Comparison of ENCODE assay signal across 17 cellular contexts in genomic region chr16:84139628-84140258, GRCh38. TPM values are rescaled to one million over a fixed set of nuclear protein-coding genes. Genes with fewer than 3 reads are reported as not detected.
A peak's percentile ranks its signal among the peaks of the same experiment; 100 is the strongest.
DNase-seq lines count a peak whose midpoint lies in the region; ATAC-seq, FAIRE-seq and TF ChIP-seq lines count a peak whose summit lies in the region.
"Had no signal": no experiment of that assay in that cellular context is flagged by ENCODE, and none has a peak within 500 bp of the region (broad histone marks: within the 10 kb centered on the region; RNA-seq: fewer than 3 reads in every experiment).

No MANE protein-coding gene starts in this region.

- no peak for TF ChIP-seq POLR2A in IMR-90 (IDR thresholded peaks at IDR 0.05; ENCODE audit: low read depth, low read length)
- TF ChIP-seq POLR2A in GM12878 (IDR thresholded peaks at IDR 0.05; ENCODE audit: low read depth, low read length): no peak

- TF ChIP-seq RAD21 in IMR-90 (IDR thresholded peaks at IDR 0.05; ENCODE audit: low read length) (no peak), GM12878 (IDR thresholded peaks at IDR 0.05; ENCODE audit: insufficient read depth, low read depth, low read length) (no peak)

- H3K4ac ChIP-seq in IMR-90 (ENCODE audit: low read depth, low read length): peak overlapping the region; percentile 45; the same call in 1 of the 2 replicates

- no peak overlapping the region for H4K5ac ChIP-seq in IMR-90 (ENCODE audit: low read depth, low read length)

- in situ Hi-C loops in IMR-90 (cut with MboI; ENCODE audit: low sequenced_read_pairs) (no loop called here), GM12878 (cut with MboI) (loop anchor here (5.0 kb wide), 1 partner anchor 52 kb away; no protein-coding TSS in a partner anchor)

- POLR2A ChIA-PET in IMR-90 (lab: Charles Lee; ENCODE audit: unreplicated experiment): no interaction called here
- POLR2A ChIA-PET in GM12878 (lab: Charles Lee): no interaction called here

- H3K4me1 ChIP-seq in BLaER1 (peaks cover 64% of the 10 kb centered on the region), IMR-90 (ENCODE audit: control insufficient read depth, insufficient read depth, low read length) (peaks cover 27% of the 10 kb centered on the region), GM12878 (ENCODE audit: control insufficient read depth, insufficient read depth, low read length) (peaks cover 11% of the 10 kb centered on the region)

- H4K20me1 ChIP-seq in BLaER1 (peaks cover 76% of the 10 kb centered on the region), IMR-90 (ENCODE audit: insufficient read depth, low read length) (peaks cover 23% of the 10 kb centered on the region; the same call in 1 of the 2 replicates), GM12878 (ENCODE audit: control insufficient read depth, insufficient read depth) (no peaks in the 10 kb centered on the region)

- intact Hi-C loops in IMR-90 (cut with micrococcal nuclease) (no loop called here), GM12878 (cut with micrococcal nuclease; ENCODE audit: unreplicated experiment) (no loop called here)

- DNase-seq in IMR-90 (no peak), GM12878 (ENCODE audit: low read depth, low spot score) (no peak), D721Med (ENCODE audit: insufficient read length, low spot score) (no peak)
- no peak for DNase-seq in activated CD8-positive, alpha-beta memory T cell treated with anti-CD3 and anti-CD28 coated beads, Interleukin-2, amount 10 ng/mL, durations not matched to agents 7 days and 5 days
- no peak for DNase-seq in stimulated activated CD4-positive, alpha-beta T cell treated with anti-CD3 and anti-CD28 coated beads, Interleukin-1b, Interleukin-23, amount 100 ng/mL, for 48 hours
- DNase-seq: activated CD4-positive, alpha-beta T cell treated with anti-CD3 and anti-CD28 coated beads for 36 hours; activated naive CD4-positive, alpha-beta T cell; COR-L47; foreskin fibroblast; naive thymus-derived CD4-positive, alpha-beta T cell; NCI-H2029 had no signal

- H3K9me1 ChIP-seq in IMR-90 (ENCODE audit: insufficient read depth, low read length): peaks cover 20% of the 10 kb centered on the region

- H2BK15ac ChIP-seq in IMR-90 (ENCODE audit: low read depth, low read length): no peak overlapping the region

- H3K18ac ChIP-seq in IMR-90 (ENCODE audit: low read depth, low read length): no peak overlapping the region

- peak overlapping the region; percentile 33 for H2AK9ac ChIP-seq in IMR-90 (replicated peaks; ENCODE audit: low read depth, low read length, poor library complexity)

- ATAC-seq in IMR-90 (ENCODE audit: low read depth) (no peak), GM12878 (no peak), HG02884 (IDR thresholded peaks at IDR 0.05; ENCODE audit: unreplicated experiment) (no peak)
- no peak for ATAC-seq in activated CD8-positive, alpha-beta memory T cell treated with anti-CD3 and anti-CD28 coated beads, Interleukin-2, amount 10 ng/mL, durations not matched to agents 7 days and 5 days
- ATAC-seq: naive thymus-derived CD4-positive, alpha-beta T cell had no signal

- H3K9ac ChIP-seq in BLaER1 (no peak overlapping the region), IMR-90 (ENCODE audit: low read depth, low read length) (no peak overlapping the region), GM12878 (ENCODE audit: control insufficient read depth, insufficient read depth, low read length) (no peak overlapping the region)

- H4K8ac ChIP-seq in IMR-90 (ENCODE audit: low read depth in 2 of 2, low read length in 2 of 2): peak overlapping the region in 1 of 2 experiments; percentile 57; a peak in 1 of 4 replicates

- H3K9me3 ChIP-seq in BLaER1 (no peaks in the 10 kb centered on the region), IMR-90 (ENCODE audit: control insufficient read depth, insufficient read depth, low read length) (no peaks in the 10 kb centered on the region), GM12878 (replicated peaks; ENCODE audit: control insufficient read depth, insufficient read depth, low read length) (no peaks in the 10 kb centered on the region)

- H3K4me1 Mint-ChIP-seq in nephron: peaks cover 46% of the 10 kb centered on the region
- peaks cover 33% of the 10 kb centered on the region for H3K4me1 Mint-ChIP-seq in activated CD8-positive, alpha-beta memory T cell treated with anti-CD3 and anti-CD28 coated beads, Interleukin-2, amount 10 ng/mL, durations not matched to agents 7 days and 5 days

- peak overlapping the region; percentile 12; the same call in 1 of the 2 replicates for H4K91ac ChIP-seq in IMR-90 (ENCODE audit: insufficient read depth, low read depth, low read length)

- no peak overlapping the region for H3K27ac ChIP-seq in BLaER1
- H3K27ac ChIP-seq in IMR-90 (ENCODE audit: insufficient read depth, low read length): no peak overlapping the region
- H3K27ac ChIP-seq in GM12878 (ENCODE audit: control insufficient read depth, insufficient read depth): no peak overlapping the region

- peaks cover 28 to 80% of the 10 kb centered on the region in 2 experiments for H3K79me1 ChIP-seq in IMR-90 (ENCODE audit: low read depth in 1 of 2, low read length in 2 of 2)

- peak overlapping the region in 2 of 3 experiments; percentile 45 for H3K4me3 Mint-ChIP-seq in nephron
- H3K4me3 Mint-ChIP-seq in activated CD8-positive, alpha-beta memory T cell treated with anti-CD3 and anti-CD28 coated beads, Interleukin-2, amount 10 ng/mL, durations not matched to agents 7 days and 5 days: no peak overlapping the region
- H3K4me3 Mint-ChIP-seq: activated CD4-positive, alpha-beta T cell treated with anti-CD3 and anti-CD28 coated beads for 36 hours had no signal

- no peak overlapping the region for H2AFZ ChIP-seq in IMR-90 (replicated peaks; ENCODE audit: low read length, poor library complexity)
- no peak overlapping the region for H2AFZ ChIP-seq in GM12878 (ENCODE audit: control insufficient read depth, low read depth, low read length)

- peak overlapping the region; percentile 33 for H2BK5ac ChIP-seq in IMR-90 (ENCODE audit: low read depth, low read length, poor library complexity, severe bottlenecking)

- CTCF ChIA-PET in IMR-90 (lab: Yijun Ruan, JAX) (no interaction called here), GM12878 (lab: Yijun Ruan, JAX) (interaction anchor here (1.0 to 1.5 kb wide), 3 partner anchors 17 to 54 kb away, joined by 3 to 7 read pairs (median 7); no protein-coding TSS in a partner anchor)
- CTCF ChIA-PET in activated CD8-positive, alpha-beta memory T cell treated with anti-CD3 and anti-CD28 coated beads, Interleukin-2, amount 10 ng/mL, durations not matched to agents 7 days and 5 days (lab: Charles Lee): interaction anchor here (3.2 to 4.8 kb wide), 2 partner anchors 23 to 48 kb away, joined by 14 to 17 read pairs; partner anchors contain the start of genes MBTPS1 and TAF1C

- no peaks in the 10 kb centered on the region for H3K27me3 Mint-ChIP-seq in nephron (ENCODE audit: low read depth)
- H3K27me3 Mint-ChIP-seq in activated CD8-positive, alpha-beta memory T cell treated with anti-CD3 and anti-CD28 coated beads, Interleukin-2, amount 10 ng/mL, durations not matched to agents 7 days and 5 days: no peaks in the 10 kb centered on the region
- H3K27me3 Mint-ChIP-seq: activated CD4-positive, alpha-beta T cell treated with anti-CD3 and anti-CD28 coated beads for 36 hours had no signal

- H3K23ac ChIP-seq in IMR-90 (ENCODE audit: low read depth, low read length): peak overlapping the region; percentile 13

- H3K56ac ChIP-seq in IMR-90 (ENCODE audit: extremely low read depth, insufficient read depth, low read length): no peak overlapping the region

- BruUV-seq in IMR-90 (replicated peaks; lab: Mats Ljungman, UMichigan) (no TSS peak), GM12878 (replicated peaks; lab: Mats Ljungman, UMichigan) (no TSS peak)

- H3K36me3 ChIP-seq in BLaER1 (no peaks in the 10 kb centered on the region), IMR-90 (ENCODE audit: control insufficient read depth, insufficient read depth, low read length) (no peaks in the 10 kb centered on the region), GM12878 (ENCODE audit: control insufficient read depth in 2 of 2, insufficient read depth in 2 of 2, low read length in 1 of 2) (no peaks in the 10 kb centered on the region)

- no peak overlapping the region for H2BK120ac ChIP-seq in IMR-90 (ENCODE audit: low read depth, low read length)

- H3K4me2 ChIP-seq in BLaER1 (peak overlapping the region; percentile 50), IMR-90 (ENCODE audit: low read depth, low read length) (0 out of 2 replicates have a peak overlapping the region, but pooled peaks have one; percentile 7), GM12878 (ENCODE audit: control insufficient read depth, insufficient read depth) (0 out of 2 replicates have a peak overlapping the region, but pooled peaks have one; percentile 9)

- RAD21 ChIA-PET in GM12878 (lab: Charles Lee; ENCODE audit: unreplicated experiment): no interaction called here

- 73% methylated on average over 2 of the region's 6 CpGs; no CpG with 5 or more reads in 1 of the 2 experiments for WGBS in IMR-90 (ENCODE audit: extremely low coverage in 2 of 2, insufficient read length in 1 of 2), 2 experiments
- WGBS in GM12878 (ENCODE audit: insufficient coverage, insufficient replicate concordance, low lambda C conversion rate, missing lambda C conversion rate): 48% methylated on average over 6 of the region's 6 CpGs

- H3K27me3 ChIP-seq in BLaER1 (no peaks in the 10 kb centered on the region), IMR-90 (ENCODE audit: control insufficient read depth, insufficient read depth, low read length) (no peaks in the 10 kb centered on the region), GM12878 (replicated peaks in 1 of 2; ENCODE audit: control insufficient read depth in 2 of 2, insufficient read depth in 2 of 2, low read length in 1 of 2) (no peaks in the 10 kb centered on the region)

- H3K36me3 Mint-ChIP-seq in nephron (ENCODE audit: low read depth): peaks cover 18% of the 10 kb centered on the region
- H3K36me3 Mint-ChIP-seq in activated CD8-positive, alpha-beta memory T cell treated with anti-CD3 and anti-CD28 coated beads, Interleukin-2, amount 10 ng/mL, durations not matched to agents 7 days and 5 days: peaks cover 4% of the 10 kb centered on the region

- H3K79me2 ChIP-seq in GM12878 (ENCODE audit: control insufficient read depth, insufficient read depth, low read length): peaks cover 1% of the 10 kb centered on the region

- no peak overlapping the region for H3K14ac ChIP-seq in IMR-90 (replicated peaks; ENCODE audit: low read depth, low read length)

- H2AK5ac ChIP-seq in IMR-90 (ENCODE audit: low read depth, low read length): no peak overlapping the region

- FAIRE-seq in GM12878 (lab: Jason Lieb, UNC) (no peak), D721Med (lab: Jason Lieb, UNC) (no peak)
- FAIRE-seq: astrocyte had no signal

- no peak for TF ChIP-seq EP300 in GM12878 (IDR thresholded peaks at IDR 0.05; ENCODE audit: borderline replicate concordance in 1 of 2, control insufficient read depth in 1 of 2, low read depth in 2 of 2, low read length in 2 of 2)

- SMC1A ChIA-PET in GM12878 (lab: Charles Lee; ENCODE audit: uncharacterized antibody, unreplicated experiment): interaction anchor here (1.0 to 1.1 kb wide), 2 partner anchors 8 to 52 kb away, joined by 3 read pairs; no protein-coding TSS in a partner anchor

- peak overlapping the region; percentile 12 to 87 (median 17) for H3K27ac Mint-ChIP-seq in nephron
- H3K27ac Mint-ChIP-seq in activated CD8-positive, alpha-beta memory T cell treated with anti-CD3 and anti-CD28 coated beads, Interleukin-2, amount 10 ng/mL, durations not matched to agents 7 days and 5 days: no peak overlapping the region
- H3K27ac Mint-ChIP-seq: activated CD4-positive, alpha-beta T cell treated with anti-CD3 and anti-CD28 coated beads for 36 hours had no signal

- H3K9me3 Mint-ChIP-seq in nephron: no peaks in the 10 kb centered on the region
- H3K9me3 Mint-ChIP-seq in activated CD8-positive, alpha-beta memory T cell treated with anti-CD3 and anti-CD28 coated beads, Interleukin-2, amount 10 ng/mL, durations not matched to agents 7 days and 5 days (ENCODE audit: low read depth): no peaks in the 10 kb centered on the region
- H3K9me3 Mint-ChIP-seq: naive thymus-derived CD4-positive, alpha-beta T cell had no signal

- H2BK20ac ChIP-seq in IMR-90 (ENCODE audit: low read depth, low read length): no peak overlapping the region

- no peak for TF ChIP-seq CTCF in IMR-90 (conservative IDR thresholded peaks at IDR 0.05; ENCODE audit: low read depth, low read length)
- no peak for TF ChIP-seq CTCF in GM12878 (IDR thresholded peaks at IDR 0.05 in 2 of 3, conservative IDR thresholded peaks at IDR 0.05 in 1 of 3; ENCODE audit: control insufficient read depth in 2 of 3, extremely low read depth in 1 of 3, insufficient read depth in 1 of 3, low read depth in 3 of 3, low read length in 3 of 3)
- no peak for TF ChIP-seq CTCF in nephron (IDR thresholded peaks at IDR 0.05; ENCODE audit: unreplicated experiment in 3 of 3)
- TF ChIP-seq CTCF in D721Med (IDR thresholded peaks at IDR 0.05; ENCODE audit: insufficient read depth, missing control alignments): no peak

- H3K4me3 ChIP-seq in BLaER1 (no peak overlapping the region), IMR-90 (ENCODE audit: insufficient read depth, low read depth, low read length) (no peak overlapping the region), GM12878 (no peak overlapping the region)
- H3K4me3 ChIP-seq: lung had no signal

- dilution Hi-C loops in IMR-90 (cut with HindIII; ENCODE audit: low sequenced_read_pairs, unreplicated experiment): no loop called here

RNA-seq across cellular contexts. Expression of gene HSDL1, which starts 5.2 kb away (rescaled TPM):
- total RNA-seq in IMR-90 (2012; rRNA removed): 18.3 and 25.6 TPM in 2 replicates
- 9.4 and 11.6 TPM in 2 replicates for polyA plus RNA-seq in IMR-90 (2012; rRNA removed)
- polyA plus RNA-seq in IMR-90 (2012; cell fraction: cytosol; rRNA removed): 12.5 and 22.4 TPM in 2 replicates
- polyA plus RNA-seq in IMR-90 (2012; cell fraction: nucleus; rRNA removed; ENCODE audit: low replicate concordance): 11.9 and 26.2 TPM in 2 replicates
- total RNA-seq in GM12878 (2013; cell fraction: nucleolus; rRNA removed): 15.6 and 18.8 TPM in 2 replicates
- 5.5 and 7.8 TPM in 2 replicates for total RNA-seq in GM12878 (2014; rRNA removed)
- 5.5 and 5.6 TPM in 2 replicates for total RNA-seq in GM12878 (2014; rRNA removed; fragmentation: Illumina TruSeq; extraction: Trizol)
- total RNA-seq in GM12878 (2021): 5.5 and 6.8 TPM in 2 replicates
- polyA plus RNA-seq in GM12878 (2011; ENCODE audit: low read depth): 4.1 TPM
- polyA plus RNA-seq in GM12878 (2011; rRNA removed): 13.4 and 17.4 TPM in 2 replicates
- 5.6 and 8.1 TPM in 2 replicates for polyA plus RNA-seq in GM12878 (2011; cell fraction: cytosol; rRNA removed)
- polyA plus RNA-seq in GM12878 (2011; cell fraction: nucleus; rRNA removed): 13.9 and 17.2 TPM in 2 replicates
- 6.3 and 7.9 TPM in 2 replicates for polyA plus RNA-seq in GM12878 (2012)
- 7.0 and 10.6 TPM in 2 replicates for polyA plus RNA-seq in GM12878 (2014; fragmentation: Illumina TruSeq; extraction: Trizol)
- polyA plus RNA-seq in GM12878 (2014; fragmentation: Nextera tagmentation; extraction: Ambion mirVana): 1 to 10 TPM; 2.0 to 3.6 TPM
- polyA plus RNA-seq in GM12878 (2014; rRNA removed): 5.6 and 7.5 TPM in 2 replicates
- polyA plus RNA-seq in GM12878 (2016; fragmentation: Nextera tagmentation; extraction: Ambion mirVana): 1 to 10 TPM; 4.4 to 5.7 TPM
- 8.8 and 12.1 TPM in 2 replicates for polyA minus RNA-seq in GM12878 (2011; rRNA and poly(A)+ RNA removed)
- 2.8 and 3.0 TPM in 2 replicates for polyA minus RNA-seq in GM12878 (2011; cell fraction: cytosol; rRNA and poly(A)+ RNA removed)
- 3.4 and 5.8 TPM in 2 replicates for polyA minus RNA-seq in GM12878 (2011; cell fraction: nucleus; rRNA and poly(A)+ RNA removed)
- total RNA-seq in activated CD8-positive, alpha-beta memory T cell treated with anti-CD3 and anti-CD28 coated beads, Interleukin-2, amount 10 ng/mL, durations not matched to agents 7 days and 5 days: 10 to 100 TPM; 10.4 to 17.2 TPM

RNA-seq across cellular contexts. Expression of gene DNAAF1, which starts 5.4 kb away (rescaled TPM):
- total RNA-seq in IMR-90 (2012; rRNA removed) (not detected in 2 replicates), GM12878 (2014; rRNA removed) (not detected in 2 replicates), GM12878 (2014; rRNA removed; fragmentation: Illumina TruSeq; extraction: Trizol) (not detected in 2 replicates), GM12878 (2021) (not detected in 2 replicates)
- polyA plus RNA-seq in IMR-90 (2012; rRNA removed) (0.05 TPM in 1 of 2 replicates, not detected in the other), GM12878 (2011; rRNA removed) (not detected in 2 replicates), GM12878 (2014; fragmentation: Illumina TruSeq; extraction: Trizol) (0.04 TPM in 1 of 2 replicates, not detected in the other), GM12878 (2014; fragmentation: Nextera tagmentation; extraction: Ambion mirVana) (under 1 TPM; 0.02 to 0.11 TPM), GM12878 (2014; rRNA removed) (not detected in 2 replicates), GM12878 (2016; fragmentation: Nextera tagmentation; extraction: Ambion mirVana) (under 1 TPM in 1 of 2 experiments, not detected in 1; 0.76 TPM)
- polyA plus RNA-seq in IMR-90 (2012; cell fraction: cytosol; rRNA removed): not detected in 2 replicates
- 0.10 and 0.23 TPM in 2 replicates for polyA plus RNA-seq in IMR-90 (2012; cell fraction: nucleus; rRNA removed; ENCODE audit: low replicate concordance)
- not detected in 2 replicates for total RNA-seq in GM12878 (2013; cell fraction: nucleolus; rRNA removed)
- not detected for polyA plus RNA-seq in GM12878 (2011; ENCODE audit: low read depth)
- polyA plus RNA-seq in GM12878 (2011; cell fraction: cytosol; rRNA removed): not detected in 2 replicates
- polyA plus RNA-seq in GM12878 (2011; cell fraction: nucleus; rRNA removed): not detected in 2 replicates
- 0.30 and 1.2 TPM in 2 replicates for polyA plus RNA-seq in GM12878 (2012)
- polyA minus RNA-seq in GM12878 (2011; rRNA and poly(A)+ RNA removed): not detected in 2 replicates
- not detected in 2 replicates for polyA minus RNA-seq in GM12878 (2011; cell fraction: cytosol; rRNA and poly(A)+ RNA removed)
- not detected in 2 replicates for polyA minus RNA-seq in GM12878 (2011; cell fraction: nucleus; rRNA and poly(A)+ RNA removed)
- total RNA-seq in activated CD8-positive, alpha-beta memory T cell treated with anti-CD3 and anti-CD28 coated beads, Interleukin-2, amount 10 ng/mL, durations not matched to agents 7 days and 5 days: not detected
- total RNA-seq: NCI-H460 had no signal

RNA-seq across cellular contexts. Expression of gene MBTPS1, which starts 23.0 kb away (rescaled TPM):
- total RNA-seq in IMR-90 (2012; rRNA removed) (70.3 and 70.4 TPM in 2 replicates), GM12878 (2014; rRNA removed) (37.5 and 39.5 TPM in 2 replicates), GM12878 (2014; rRNA removed; fragmentation: Illumina TruSeq; extraction: Trizol) (21.9 and 23.7 TPM in 2 replicates), GM12878 (2021) (28.1 and 37.5 TPM in 2 replicates)
- polyA plus RNA-seq in IMR-90 (2012; rRNA removed) (45.9 and 59.0 TPM in 2 replicates), GM12878 (2011; rRNA removed) (39.5 and 43.9 TPM in 2 replicates), GM12878 (2014; fragmentation: Illumina TruSeq; extraction: Trizol) (24.9 and 28.7 TPM in 2 replicates), GM12878 (2014; fragmentation: Nextera tagmentation; extraction: Ambion mirVana) (1 to 10 TPM; 1.3 to 3.3 TPM), GM12878 (2014; rRNA removed) (33.8 and 34.6 TPM in 2 replicates), GM12878 (2016; fragmentation: Nextera tagmentation; extraction: Ambion mirVana) (10 to 100 TPM; 35.9 to 37.4 TPM)
- 51.7 and 95.2 TPM in 2 replicates for polyA plus RNA-seq in IMR-90 (2012; cell fraction: cytosol; rRNA removed)
- polyA plus RNA-seq in IMR-90 (2012; cell fraction: nucleus; rRNA removed; ENCODE audit: low replicate concordance): 75.3 and 106 TPM in 2 replicates
- 193 and 215 TPM in 2 replicates for total RNA-seq in GM12878 (2013; cell fraction: nucleolus; rRNA removed)
- polyA plus RNA-seq in GM12878 (2011; ENCODE audit: low read depth): 16.7 TPM
- polyA plus RNA-seq in GM12878 (2011; cell fraction: cytosol; rRNA removed): 31.3 and 41.1 TPM in 2 replicates
- 117 and 119 TPM in 2 replicates for polyA plus RNA-seq in GM12878 (2011; cell fraction: nucleus; rRNA removed)
- 27.7 and 30.7 TPM in 2 replicates for polyA plus RNA-seq in GM12878 (2012)
- 63.2 and 68.7 TPM in 2 replicates for polyA minus RNA-seq in GM12878 (2011; rRNA and poly(A)+ RNA removed)
- polyA minus RNA-seq in GM12878 (2011; cell fraction: cytosol; rRNA and poly(A)+ RNA removed): 17.4 and 20.7 TPM in 2 replicates
- 88.0 and 117 TPM in 2 replicates for polyA minus RNA-seq in GM12878 (2011; cell fraction: nucleus; rRNA and poly(A)+ RNA removed)
- total RNA-seq in activated CD8-positive, alpha-beta memory T cell treated with anti-CD3 and anti-CD28 coated beads, Interleukin-2, amount 10 ng/mL, durations not matched to agents 7 days and 5 days: 10 to 100 TPM; 56.1 to 57.8 TPM

RNA-seq across cellular contexts. Expression of gene TAF1C, which starts 47.1 kb away (rescaled TPM):
- total RNA-seq in IMR-90 (2012; rRNA removed) (6.1 and 7.3 TPM in 2 replicates), GM12878 (2014; rRNA removed) (16.5 and 19.7 TPM in 2 replicates), GM12878 (2014; rRNA removed; fragmentation: Illumina TruSeq; extraction: Trizol) (7.2 and 8.9 TPM in 2 replicates), GM12878 (2021) (32.6 and 33.0 TPM in 2 replicates)
- polyA plus RNA-seq in IMR-90 (2012; rRNA removed) (35.5 and 41.6 TPM in 2 replicates), GM12878 (2011; rRNA removed) (5.5 and 8.0 TPM in 2 replicates), GM12878 (2014; fragmentation: Illumina TruSeq; extraction: Trizol) (3.8 and 11.2 TPM in 2 replicates), GM12878 (2014; fragmentation: Nextera tagmentation; extraction: Ambion mirVana) (1 to 10 TPM in 1 of 2 experiments, under 1 TPM in 1; 0.98 to 2.0 TPM), GM12878 (2014; rRNA removed) (35.1 and 40.1 TPM in 2 replicates), GM12878 (2016; fragmentation: Nextera tagmentation; extraction: Ambion mirVana) (10 to 100 TPM; 21.7 to 24.9 TPM)
- polyA plus RNA-seq in IMR-90 (2012; cell fraction: cytosol; rRNA removed): 15.1 and 17.4 TPM in 2 replicates
- 397 and 707 TPM in 2 replicates for polyA plus RNA-seq in IMR-90 (2012; cell fraction: nucleus; rRNA removed; ENCODE audit: low replicate concordance)
- total RNA-seq in GM12878 (2013; cell fraction: nucleolus; rRNA removed): 90.0 and 102 TPM in 2 replicates
- polyA plus RNA-seq in GM12878 (2011; ENCODE audit: low read depth): 13.6 TPM
- polyA plus RNA-seq in GM12878 (2011; cell fraction: cytosol; rRNA removed): 11.9 and 17.1 TPM in 2 replicates
- polyA plus RNA-seq in GM12878 (2011; cell fraction: nucleus; rRNA removed): 220 and 244 TPM in 2 replicates
- polyA plus RNA-seq in GM12878 (2012): 29.0 and 39.8 TPM in 2 replicates
- polyA minus RNA-seq in GM12878 (2011; rRNA and poly(A)+ RNA removed): 13.8 and 24.8 TPM in 2 replicates
- polyA minus RNA-seq in GM12878 (2011; cell fraction: cytosol; rRNA and poly(A)+ RNA removed): 7.2 and 10.9 TPM in 2 replicates
- polyA minus RNA-seq in GM12878 (2011; cell fraction: nucleus; rRNA and poly(A)+ RNA removed): 43.4 and 72.1 TPM in 2 replicates
- 10 to 100 TPM; 52.7 to 58.1 TPM for total RNA-seq in activated CD8-positive, alpha-beta memory T cell treated with anti-CD3 and anti-CD28 coated beads, Interleukin-2, amount 10 ng/mL, durations not matched to agents 7 days and 5 days

RNA-seq across cellular contexts. Expression of gene ADAD2, which starts 51.2 kb away (rescaled TPM):
- total RNA-seq in IMR-90 (2012; rRNA removed) (not detected in 2 replicates), GM12878 (2014; rRNA removed) (0.16 TPM in 1 of 2 replicates, not detected in the other), GM12878 (2014; rRNA removed; fragmentation: Illumina TruSeq; extraction: Trizol) (not detected in 2 replicates), GM12878 (2021) (0.44 TPM in 1 of 2 replicates, not detected in the other)
- polyA plus RNA-seq in IMR-90 (2012; rRNA removed) (not detected in 2 replicates), GM12878 (2011; rRNA removed) (not detected in 2 replicates), GM12878 (2014; fragmentation: Illumina TruSeq; extraction: Trizol) (not detected in 2 replicates), GM12878 (2014; fragmentation: Nextera tagmentation; extraction: Ambion mirVana) (not detected), GM12878 (2014; rRNA removed) (0.44 and 0.68 TPM in 2 replicates), GM12878 (2016; fragmentation: Nextera tagmentation; extraction: Ambion mirVana) (under 1 TPM in 1 of 2 experiments, not detected in 1; 0.51 TPM)
- polyA plus RNA-seq in IMR-90 (2012; cell fraction: cytosol; rRNA removed): 0.06 TPM in 1 of 2 replicates, not detected in the other
- 0.03 TPM in 1 of 2 replicates, not detected in the other for polyA plus RNA-seq in IMR-90 (2012; cell fraction: nucleus; rRNA removed; ENCODE audit: low replicate concordance)
- total RNA-seq in GM12878 (2013; cell fraction: nucleolus; rRNA removed): not detected in 2 replicates
- polyA plus RNA-seq in GM12878 (2011; ENCODE audit: low read depth): not detected
- not detected in 2 replicates for polyA plus RNA-seq in GM12878 (2011; cell fraction: cytosol; rRNA removed)
- not detected in 2 replicates for polyA plus RNA-seq in GM12878 (2011; cell fraction: nucleus; rRNA removed)
- polyA plus RNA-seq in GM12878 (2012): 0.26 and 0.29 TPM in 2 replicates
- polyA minus RNA-seq in GM12878 (2011; rRNA and poly(A)+ RNA removed): not detected in 2 replicates
- polyA minus RNA-seq in GM12878 (2011; cell fraction: cytosol; rRNA and poly(A)+ RNA removed): not detected in 2 replicates
- not detected in 2 replicates for polyA minus RNA-seq in GM12878 (2011; cell fraction: nucleus; rRNA and poly(A)+ RNA removed)
- total RNA-seq in activated CD8-positive, alpha-beta memory T cell treated with anti-CD3 and anti-CD28 coated beads, Interleukin-2, amount 10 ng/mL, durations not matched to agents 7 days and 5 days: not detected
- total RNA-seq: astrocyte, NCI-H460 had no signal
- polyA plus RNA-seq: naive thymus-derived CD4-positive, alpha-beta T cell had no signal
